Comparison of ENCODE assay signal across 14 cellular contexts in the genomic region with DNA sequence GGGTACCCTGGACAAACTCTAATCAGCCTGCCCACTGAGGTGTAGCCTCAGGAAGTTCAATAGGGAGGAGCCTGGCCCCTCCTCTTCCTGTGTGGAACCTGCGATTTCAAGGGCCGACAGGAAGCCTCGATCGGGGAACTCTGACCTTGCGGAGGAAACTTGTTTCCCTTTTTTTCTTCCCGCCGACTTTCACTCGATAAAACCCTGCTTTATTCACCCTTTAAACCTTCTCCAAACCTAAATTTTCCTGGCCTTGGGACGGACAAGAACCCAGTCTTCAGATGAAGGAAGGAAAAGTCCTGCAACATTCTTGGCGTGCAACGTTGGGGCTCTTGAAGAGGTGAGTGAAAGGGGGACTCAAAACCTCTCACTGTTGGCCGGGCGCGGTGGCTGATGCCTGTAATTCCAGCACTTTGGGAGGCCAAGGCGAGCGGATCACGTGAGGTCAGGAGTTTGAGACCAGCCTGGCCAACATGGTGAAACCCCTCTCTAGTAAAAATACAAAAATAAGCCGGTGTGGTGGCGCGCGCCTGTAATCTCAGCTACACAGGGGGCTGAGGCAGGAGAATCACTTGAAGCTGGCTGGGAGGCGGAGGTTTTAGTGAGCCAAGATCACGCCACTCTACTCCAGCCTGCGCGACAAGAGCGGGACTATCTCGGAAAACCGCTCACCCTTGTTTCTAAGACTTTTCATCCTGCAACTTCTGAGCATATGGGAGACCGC.
"Had no signal": no experiment of that assay in that cellular context is flagged by ENCODE, and none has a peak within 500 bp of the region (broad histone marks: within the 10 kb centered on the region; RNA-seq: fewer than 3 reads in every experiment).

No MANE protein-coding gene starts in this region.

- H3K4me3 ChIP-seq: dorsolateral prefrontal cortex, gastroesophageal sphincter, prostate gland had no signal

- H3K4me1 Mint-ChIP-seq: activated CD8-positive, alpha-beta memory T cell treated with anti-CD3 and anti-CD28 coated beads, Interleukin-2, amount 10 ng/mL, durations not matched to agents 7 days and 5 days; activated naive CD4-positive, alpha-beta T cell treated with anti-CD3 and anti-CD28 coated beads, Interleukin-2, amount 10 ng/mL, durations not matched to agents 7 days and 5 days; nephron had no signal

- H3K9me3 Mint-ChIP-seq: nephron had no signal

- H3K27ac ChIP-seq: dorsolateral prefrontal cortex, gastroesophageal sphincter, prostate gland had no signal

- ATAC-seq: activated CD8-positive, alpha-beta memory T cell treated with anti-CD3 and anti-CD28 coated beads, Interleukin-2, amount 10 ng/mL, durations not matched to agents 7 days and 5 days; gastroesophageal sphincter; right cardiac atrium; stimulated activated naive CD8-positive, alpha-beta T cell treated with anti-CD3 and anti-CD28 coated beads, Interleukin-15, Interleukin-2, amounts not matched to agents 100 U/mL and 50 U/mL, for 24 hours had no signal

- H3K4me3 Mint-ChIP-seq: activated CD4-positive, alpha-beta memory T cell treated with anti-CD3 and anti-CD28 coated beads for 36 hours; activated CD8-positive, alpha-beta memory T cell treated with anti-CD3 and anti-CD28 coated beads, Interleukin-2, amount 10 ng/mL, durations not matched to agents 7 days and 5 days; activated naive CD4-positive, alpha-beta T cell treated with anti-CD3 and anti-CD28 coated beads, Interleukin-2, amount 10 ng/mL, durations not matched to agents 7 days and 5 days; nephron had no signal

- H3K27ac Mint-ChIP-seq: activated CD4-positive, alpha-beta memory T cell treated with anti-CD3 and anti-CD28 coated beads for 36 hours; activated CD8-positive, alpha-beta memory T cell treated with anti-CD3 and anti-CD28 coated beads, Interleukin-2, amount 10 ng/mL, durations not matched to agents 7 days and 5 days; activated naive CD4-positive, alpha-beta T cell treated with anti-CD3 and anti-CD28 coated beads, Interleukin-2, amount 10 ng/mL, durations not matched to agents 7 days and 5 days had no signal

- DNase-seq: activated CD4-positive, alpha-beta memory T cell treated with anti-CD3 and anti-CD28 coated beads for 36 hours; activated CD4-positive, alpha-beta T cell treated with anti-CD3 and anti-CD28 coated beads for 1 hour; activated CD8-positive, alpha-beta memory T cell treated with anti-CD3 and anti-CD28 coated beads, Interleukin-2, amount 10 ng/mL, durations not matched to agents 7 days and 5 days; activated naive CD4-positive, alpha-beta T cell treated with anti-CD3 and anti-CD28 coated beads, Interleukin-2, amount 10 ng/mL, durations not matched to agents 7 days and 5 days; activated T-cell treated with anti-CD3 and anti-CD28 coated beads, Interleukin-2, amount 50 U/mL, for 1 hour; dorsolateral prefrontal cortex; mesendoderm; small intestine; stimulated activated naive CD8-positive, alpha-beta T cell treated with anti-CD3 and anti-CD28 coated beads, Interleukin-15, Interleukin-2, amounts not matched to agents 100 U/mL and 50 U/mL, for 24 hours; trophoblast cell had no signal

- H3K27me3 Mint-ChIP-seq: activated CD4-positive, alpha-beta memory T cell treated with anti-CD3 and anti-CD28 coated beads for 36 hours; activated CD8-positive, alpha-beta memory T cell treated with anti-CD3 and anti-CD28 coated beads, Interleukin-2, amount 10 ng/mL, durations not matched to agents 7 days and 5 days; activated naive CD4-positive, alpha-beta T cell treated with anti-CD3 and anti-CD28 coated beads, Interleukin-2, amount 10 ng/mL, durations not matched to agents 7 days and 5 days had no signal

- H3K27me3 ChIP-seq: dorsolateral prefrontal cortex, gastroesophageal sphincter had no signal

- H3K4me1 ChIP-seq: gastroesophageal sphincter, prostate gland had no signal

- H3K36me3 ChIP-seq: gastroesophageal sphincter, prostate gland had no signal

- H3K36me3 Mint-ChIP-seq: activated CD4-positive, alpha-beta memory T cell treated with anti-CD3 and anti-CD28 coated beads for 36 hours; activated CD8-positive, alpha-beta memory T cell treated with anti-CD3 and anti-CD28 coated beads, Interleukin-2, amount 10 ng/mL, durations not matched to agents 7 days and 5 days; activated naive CD4-positive, alpha-beta T cell treated with anti-CD3 and anti-CD28 coated beads, Interleukin-2, amount 10 ng/mL, durations not matched to agents 7 days and 5 days had no signal

- H3K9me3 ChIP-seq: gastroesophageal sphincter, prostate gland had no signal
